Comparison of ENCODE assay signal across 9 cellular contexts in the genomic region with DNA sequence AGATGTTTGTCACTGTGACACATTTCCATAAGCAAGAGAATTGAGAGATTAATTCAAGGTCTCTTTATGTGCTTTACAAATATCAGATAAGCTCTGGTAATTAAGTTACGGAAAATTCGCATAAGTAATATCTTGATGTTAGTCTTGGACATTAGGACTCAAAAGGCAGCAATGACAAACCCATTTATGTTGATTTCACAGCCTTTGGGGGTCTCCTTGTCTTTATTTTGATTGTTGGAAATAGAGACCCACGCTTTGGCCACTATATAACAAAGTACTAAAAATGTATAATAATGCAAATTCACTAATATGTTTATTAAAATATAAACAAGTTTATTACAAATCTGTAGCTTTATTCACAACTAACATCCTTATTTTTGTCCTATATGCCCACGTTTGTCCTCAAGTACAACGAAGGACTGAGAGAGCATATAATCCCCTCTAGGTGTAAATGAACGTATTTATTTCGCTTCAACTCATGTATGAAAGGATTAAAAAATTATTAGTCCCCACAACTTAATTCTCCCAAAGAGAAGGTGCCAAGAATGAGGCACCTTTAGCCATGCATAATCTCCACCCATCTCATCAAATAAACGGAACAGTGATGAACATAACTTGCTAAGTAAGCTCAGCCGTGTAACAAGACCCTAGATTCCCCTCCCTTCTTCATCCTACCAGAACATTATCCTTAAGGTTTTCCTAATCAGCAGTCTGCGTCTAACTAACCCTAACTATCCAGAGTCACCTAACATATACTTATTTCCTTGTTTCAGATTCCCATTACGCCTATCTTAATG. TPM values are rescaled to one million over a fixed set of nuclear protein-coding genes. Genes with fewer than 3 reads are reported as not detected.
A peak's percentile ranks its signal among the peaks of the same experiment; 100 is the strongest.
DNase-seq lines count a peak whose midpoint lies in the region; ATAC-seq and TF ChIP-seq lines count a peak whose summit lies in the region.
"Had no signal": no experiment of that assay in that cellular context is flagged by ENCODE, and none has a peak within 500 bp of the region (broad histone marks: within the 10 kb centered on the region; RNA-seq: fewer than 3 reads in every experiment).

No MANE protein-coding gene starts in this region.

- H3K36me3 ChIP-seq in HEK293 (ENCODE audit: control insufficient read depth in 2 of 2, insufficient read depth in 1 of 2, low read length in 2 of 2) (no peaks in the 10 kb centered on the region), spleen (no peaks in the 10 kb centered on the region)

- no peak for TF ChIP-seq POLR2A in spleen (IDR thresholded peaks at IDR 0.05)

- TF ChIP-seq CTCF in HEK293 (tag by site-specific recombination; IDR thresholded peaks at IDR 0.05): no peak
- TF ChIP-seq CTCF in spleen (IDR thresholded peaks at IDR 0.05 in 8 of 11, conservative IDR thresholded peaks at IDR 0.05 in 3 of 11): no peak

- H3K27ac ChIP-seq in HEK293 (ENCODE audit: extremely low read depth, low read depth, low read length) (peak overlapping the region; percentile 98; the same call in 1 of the 2 replicates), spleen (peak overlapping the region; percentile 89 to 95 (median 92))

- no peaks in the 10 kb centered on the region for H3K9me3 Mint-ChIP-seq in activated T-helper 17 cell treated with anti-CD3 and anti-CD28 coated beads, Interleukin-2, amount 50 U/mL, for 72 hours

- H3K4me1 ChIP-seq in HEK293 (ENCODE audit: control insufficient read depth, insufficient read depth, low read length) (peaks cover 13% of the 10 kb centered on the region; the same call in 1 of the 2 replicates), spleen (peaks cover 0 to 45% (median 22%) of the 10 kb centered on the region in 6 donors)

- CTCF ChIA-PET in HEK293 (lab: Yijun Ruan, JAX): interaction anchor here (0.6 to 3.7 kb wide), 4 partner anchors 37 to 338 kb away, joined by 3 to 11 read pairs (median 3); no protein-coding TSS in a partner anchor

- peaks cover 11% of the 10 kb centered on the region for H3K4me1 Mint-ChIP-seq in activated T-helper 17 cell treated with anti-CD3 and anti-CD28 coated beads, Interleukin-2, amount 50 U/mL, for 72 hours

- H3K9me3 ChIP-seq in HEK293 (ENCODE audit: control insufficient read depth, insufficient read depth, low read depth, low read length) (no peaks in the 10 kb centered on the region; the same call in 1 of the 2 replicates), iPS-18c (ENCODE audit: control insufficient read depth, insufficient read depth, low read length) (no peaks in the 10 kb centered on the region), spleen (no peaks in the 10 kb centered on the region)

- intact Hi-C loops in spleen (cut with DNase I; ENCODE audit: low total_unique reads): no loop called here

- H3K27me3 Mint-ChIP-seq in activated T-helper 17 cell treated with anti-CD3 and anti-CD28 coated beads, Interleukin-2, amount 50 U/mL, for 72 hours: peaks cover 57% of the 10 kb centered on the region

- H3K36me3 Mint-ChIP-seq in activated T-helper 17 cell treated with anti-CD3 and anti-CD28 coated beads, Interleukin-2, amount 50 U/mL, for 72 hours (ENCODE audit: low read depth): peaks cover 14% of the 10 kb centered on the region

- no peak overlapping the region for H3K4me3 ChIP-seq in HEK293 (ENCODE audit: low read depth, low read length)
- H3K4me3 ChIP-seq in iPS-18c (ENCODE audit: insufficient read depth, low read depth, low read length): peak overlapping the region; percentile 68; the same call in 1 of the 2 replicates
- peak overlapping the region in 5 of 8 donors; percentile 66 to 92 (median 80) for H3K4me3 ChIP-seq in spleen

- peaks cover 0 to 57% (median 10%) of the 10 kb centered on the region in 7 donors for H3K27me3 ChIP-seq in spleen (replicated peaks in 1 of 7)

- POLR2A ChIA-PET in HEK293 (lab: Yijun Ruan, JAX): no interaction called here

- peak overlapping the region; percentile 35 for H3K4me3 Mint-ChIP-seq in activated T-helper 17 cell treated with anti-CD3 and anti-CD28 coated beads, Interleukin-2, amount 50 U/mL, for 72 hours

- no peak for ATAC-seq in activated T-helper 17 cell treated with anti-CD3 and anti-CD28 coated beads, Interleukin-2, amount 50 U/mL, for 72 hours (replicated peaks)
- ATAC-seq in HG03196 (IDR thresholded peaks at IDR 0.05; ENCODE audit: unreplicated experiment): no peak
- no peak for ATAC-seq in GM19463 (IDR thresholded peaks at IDR 0.05; ENCODE audit: unreplicated experiment)

- WGBS in spleen, 5 donors: 72 to 79% (median 74%) methylated on average over 11 of the region's 11 CpGs

- no peak for DNase-seq in spleen
- DNase-seq in stimulated activated CD4-positive, alpha-beta T cell treated with anti-CD3 and anti-CD28 coated beads, Interleukin-2, amount 100 ng/mL, for 24 hours: no peak
- DNase-seq in central memory CD4-positive, alpha-beta T cell: no peak
- DNase-seq: NCI-H1436 treated with DMSO at 0.1 percent for 48 hours had no signal

- H3K27ac Mint-ChIP-seq in activated T-helper 17 cell treated with anti-CD3 and anti-CD28 coated beads, Interleukin-2, amount 50 U/mL, for 72 hours: no peak overlapping the region

TF ChIP-seq in HEK293, 187 proteins besides CTCF, POLR2A, EP300 and RAD21:
- TF ChIP-seq SALL2 (tag by site-specific recombination; IDR thresholded peaks at IDR 0.05; ENCODE audit: borderline replicate concordance) (no peak), BCL11B (tag by site-specific recombination; IDR thresholded peaks at IDR 0.05; ENCODE audit: low read depth) (no peak), ZNF394 (tag by site-specific recombination; IDR thresholded peaks at IDR 0.05; ENCODE audit: borderline replicate concordance) (no peak), SP7 (tag by site-specific recombination; IDR thresholded peaks at IDR 0.05) (0 out of 2 replicates have a peak, but pooled peaks have one; percentile 32)
- TF ChIP-seq, protein P1, sequence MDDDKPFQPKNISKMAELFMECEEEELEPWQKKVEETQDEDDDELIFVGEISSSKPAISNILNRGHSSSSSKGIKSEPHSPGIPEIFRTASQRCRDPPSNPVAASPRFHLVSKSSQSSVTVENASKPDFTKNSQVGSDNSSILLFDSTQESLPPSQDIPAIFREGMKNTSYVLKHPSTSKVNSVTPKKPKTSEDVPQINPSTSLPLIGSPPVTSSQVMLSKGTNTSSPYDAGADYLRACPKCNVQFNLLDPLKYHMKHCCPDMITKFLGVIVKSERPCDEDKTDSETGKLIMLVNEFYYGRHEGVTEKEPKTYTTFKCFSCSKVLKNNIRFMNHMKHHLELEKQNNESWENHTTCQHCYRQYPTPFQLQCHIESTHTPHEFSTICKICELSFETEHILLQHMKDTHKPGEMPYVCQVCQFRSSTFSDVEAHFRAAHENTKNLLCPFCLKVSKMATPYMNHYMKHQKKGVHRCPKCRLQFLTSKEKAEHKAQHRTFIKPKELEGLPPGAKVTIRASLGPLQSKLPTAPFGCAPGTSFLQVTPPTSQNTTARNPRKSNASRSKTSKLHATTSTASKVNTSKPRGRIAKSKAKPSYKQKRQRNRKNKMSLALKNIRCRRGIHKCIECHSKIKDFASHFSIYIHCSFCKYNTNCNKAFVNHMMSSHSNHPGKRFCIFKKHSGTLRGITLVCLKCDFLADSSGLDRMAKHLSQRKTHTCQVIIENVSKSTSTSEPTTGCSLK (tag by site-specific recombination; IDR thresholded peaks at IDR 0.05): no peak

RNA-seq across cellular contexts. Expression of a gene that starts 1.6 kb away (rescaled TPM):
- under 1 TPM in 1 of 2 donors, not detected in 1; 0.84 TPM for total RNA-seq in activated T-helper 17 cell treated with anti-CD3 and anti-CD28 coated beads, Interleukin-2, amount 50 U/mL, for 72 hours
- 10 to 100 TPM; 21.8 to 38.5 (median 35.1) TPM for total RNA-seq in spleen
- polyA plus RNA-seq in spleen: 1 to 10 TPM; 2.7 to 4.9 (median 4.5) TPM

Comparison
In these comparisons a context has a peak if more than half of its experiments do, and no peak if none do; other contexts are left out.
1. RNA of a gene that starts 1.6 kb away (total RNA-seq): 21.8 to 38.5 TPM in spleen; 0.84 TPM in activated T-helper 17 cell treated with anti-CD3 and anti-CD28 coated beads, Interleukin-2, amount 50 U/mL, for 72 hours; every median in the first group is over 10 times any median in the second.